ENCODE assay signal across 12 cellular contexts in genomic region chr3:113685956-113686721, GRCh38. TPM values are rescaled to one million over a fixed set of nuclear protein-coding genes. Genes with fewer than 3 reads are reported as not detected.
DNase-seq lines count a peak whose midpoint lies in the region; ATAC-seq and TF ChIP-seq lines count a peak whose summit lies in the region.
"Had no signal": no experiment of that assay in that cellular context is flagged by ENCODE, and none has a peak within 500 bp of the region (broad histone marks: within the 10 kb centered on the region; RNA-seq: fewer than 3 reads in every experiment).

No MANE protein-coding gene starts in this region.

- peaks cover 14% of the 10 kb centered on the region for H3K4me1 ChIP-seq in GM23338 (ENCODE audit: insufficient read depth)
- no peaks in the 10 kb centered on the region for H3K4me1 ChIP-seq in smooth muscle cell (ENCODE audit: low read depth)
- H3K4me1 ChIP-seq: foreskin keratinocyte had no signal

- intact Hi-C loops in left ventricle myocardium superior (cut with micrococcal nuclease) = no loop called here

- H3K27ac ChIP-seq in GM23338 (ENCODE audit: low read depth) = no peak overlapping the region
- H3K27ac ChIP-seq in smooth muscle cell (ENCODE audit: low read depth) = no peak overlapping the region
- H3K27ac ChIP-seq: foreskin keratinocyte had no signal

- peaks cover 20% of the 10 kb centered on the region for H3K4me1 Mint-ChIP-seq in GM23338
- H3K4me1 Mint-ChIP-seq in WTC11 = peaks cover 18% of the 10 kb centered on the region

- H3K4me3 Mint-ChIP-seq in GM23338 (no peak overlapping the region; the same call in 1 of the 3 replicates), WTC11 (no peak overlapping the region; the same call in 1 of the 2 replicates)

- H3K79me2 ChIP-seq in GM23338 (replicated peaks; ENCODE audit: insufficient read depth) (peaks cover 35% of the 10 kb centered on the region), smooth muscle cell (ENCODE audit: low read depth) (peaks cover 15% of the 10 kb centered on the region)

- peaks cover 3% of the 10 kb centered on the region; the same call in 2 of the 3 replicates for H3K9me3 Mint-ChIP-seq in GM23338
- H3K9me3 Mint-ChIP-seq in WTC11 = peaks cover 12% of the 10 kb centered on the region

- ATAC-seq in GM23338 = peak; percentile 85
- ATAC-seq in WTC11 = peak; percentile 86
- peak; percentile 74 for ATAC-seq in left ventricle myocardium superior
- no peak for ATAC-seq in GM19324 (IDR thresholded peaks at IDR 0.05; ENCODE audit: low FRiP score, unreplicated experiment)
- ATAC-seq in HG02981 (IDR thresholded peaks at IDR 0.05; ENCODE audit: unreplicated experiment) = no peak
- ATAC-seq in HG03378 (IDR thresholded peaks at IDR 0.05; ENCODE audit: unreplicated experiment) = no peak
- ATAC-seq: foreskin keratinocyte had no signal

- H2AFZ ChIP-seq in GM23338 = no peak overlapping the region
- no peak overlapping the region for H2AFZ ChIP-seq in smooth muscle cell (ENCODE audit: low read depth)

- no peaks in the 10 kb centered on the region for H3K9me3 ChIP-seq in smooth muscle cell (replicated peaks; ENCODE audit: low read depth)

- peak overlapping the region; percentile 71 for H3K27ac Mint-ChIP-seq in GM23338
- H3K27ac Mint-ChIP-seq in WTC11 = peak overlapping the region; percentile 72

- H3F3A ChIP-seq in GM23338 (replicated peaks; ENCODE audit: low read depth) (no peaks in the 10 kb centered on the region), smooth muscle cell (ENCODE audit: low read depth) (no peaks in the 10 kb centered on the region)

- CTCF ChIA-PET in WTC11 (lab: Charles Lee) = no interaction called here

- POLR2A ChIA-PET in WTC11 (lab: Charles Lee) = no interaction called here

- peaks cover 7% of the 10 kb centered on the region; the same call in 1 of the 2 replicates for H3K9me2 ChIP-seq in GM23338 (ENCODE audit: insufficient read depth)

- no peaks in the 10 kb centered on the region for H3K27me3 ChIP-seq in GM23338 (ENCODE audit: insufficient read depth)
- no peaks in the 10 kb centered on the region for H3K27me3 ChIP-seq in smooth muscle cell (ENCODE audit: low read depth)
- H3K27me3 ChIP-seq: foreskin keratinocyte had no signal

- TF ChIP-seq CTCF in GM23338 (conservative IDR thresholded peaks at IDR 0.05; ENCODE audit: low read depth in 2 of 2) (no peak), WTC11 (IDR thresholded peaks at IDR 0.05) (no peak), smooth muscle cell (IDR thresholded peaks at IDR 0.05; ENCODE audit: borderline replicate concordance, insufficient read depth, poor library complexity, severe bottlenecking) (no peak)

- H3K36me3 Mint-ChIP-seq in GM23338 (ENCODE audit: low read depth) (peaks cover 29% of the 10 kb centered on the region; the same call in 2 of the 3 replicates), WTC11 (peaks cover 20% of the 10 kb centered on the region)

- no peak overlapping the region for H3K4me3 ChIP-seq in GM23338
- no peak overlapping the region for H3K4me3 ChIP-seq in smooth muscle cell

- H3K4me2 ChIP-seq in GM23338 (peak overlapping the region; percentile 14; the same call in 1 of the 2 replicates), smooth muscle cell (peak overlapping the region; percentile 6)

- H4K20me1 ChIP-seq in GM23338 (replicated peaks; ENCODE audit: insufficient read depth) (no peaks in the 10 kb centered on the region), smooth muscle cell (ENCODE audit: low read depth) (peaks cover 7% of the 10 kb centered on the region)

- no peak overlapping the region for H3K9ac ChIP-seq in smooth muscle cell (ENCODE audit: low read depth)

- peak; percentile 64 for DNase-seq in GM23338 (ENCODE audit: low spot score)
- peak; percentile 23 for DNase-seq in WTC11 (ENCODE audit: low spot score)
- DNase-seq in left ventricle myocardium superior = no peak
- no peak for DNase-seq in smooth muscle cell (lab: John Stamatoyannopoulos, UW; ENCODE audit: unreplicated experiment)
- DNase-seq: anterior cingulate cortex; DMS79; NCI-H1048; stimulated activated CD4-positive, alpha-beta T cell treated with anti-CD3 and anti-CD28 coated beads, Interleukin-12 subunit alpha, Interleukin-12 subunit beta, amount 100 ng/mL, for 4 hours had no signal

- no peaks in the 10 kb centered on the region for H3K36me3 ChIP-seq in GM23338 (ENCODE audit: insufficient read depth)
- H3K36me3 ChIP-seq in smooth muscle cell (ENCODE audit: low read depth) = peaks cover 8% of the 10 kb centered on the region

- H3K27me3 Mint-ChIP-seq in GM23338 (ENCODE audit: insufficient read depth, low read depth, poor library complexity) (no peaks in the 10 kb centered on the region), WTC11 (ENCODE audit: low read depth) (no peaks in the 10 kb centered on the region)

- WGBS in smooth muscle cell (ENCODE audit: low lambda C conversion rate) = 43% methylated on average over 2 of the region's 2 CpGs

TF ChIP-seq in WTC11, 78 proteins besides CTCF, POLR2A, EP300 and RAD21:
- TF ChIP-seq GABPB1 (CRISPR knock-in tag; IDR thresholded peaks at IDR 0.05) = 0 out of 2 replicates have a peak, but pooled peaks have one; percentile 27
- no peak for TF ChIP-seq IRF2 (CRISPR knock-in tag; IDR thresholded peaks at IDR 0.05; ENCODE audit: borderline replicate concordance, low read depth)
- TF ChIP-seq ATF2 (CRISPR knock-in tag; IDR thresholded peaks at IDR 0.05; ENCODE audit: borderline replicate concordance, low read depth) = no peak
- no peak for TF ChIP-seq ZNF423 (CRISPR knock-in tag; IDR thresholded peaks at IDR 0.05)

RNA-seq across cellular contexts. Expression of gene USF3, which starts 10.3 kb away (rescaled TPM):
- total RNA-seq in GM23338 (2014; rRNA removed; shearing (Covaris generic)) = 22.0 and 23.5 TPM in 2 replicates
- polyA plus RNA-seq in GM23338 (2016; fragmentation: Nextera tagmentation; extraction: Ambion mirVana) = 10.1 and 11.7 TPM in 2 replicates
- total RNA-seq in WTC11 (2021) = 14.8 to 16.4 TPM (median 15.9 TPM) in 3 replicates
- 15.6 TPM for total RNA-seq in left ventricle myocardium superior
- total RNA-seq in smooth muscle cell = 12.3 and 14.7 TPM in 2 replicates
- polyA plus RNA-seq in smooth muscle cell = 2.9 and 3.9 TPM in 2 replicates

RNA-seq across cellular contexts. Expression of gene NAA50, which starts 59.9 kb away (rescaled TPM):
- 219 and 260 TPM in 2 replicates for total RNA-seq in GM23338 (2014; rRNA removed; shearing (Covaris generic))
- polyA plus RNA-seq in GM23338 (2016; fragmentation: Nextera tagmentation; extraction: Ambion mirVana) (78.7 and 103 TPM in 2 replicates), smooth muscle cell (50.3 and 52.8 TPM in 2 replicates)
- total RNA-seq in WTC11 (2021) (170 to 193 TPM (median 175 TPM) in 3 replicates), left ventricle myocardium superior (79.5 TPM), smooth muscle cell (82.0 and 97.8 TPM in 2 replicates)

Comparison
In these comparisons a context has a peak if more than half of its experiments do, and no peak if none do; other contexts are left out.
1. ATAC-seq: peak in GM23338 (single experiment), WTC11 (single experiment) and left ventricle myocardium superior (single experiment); none in GM19324 (single experiment), HG02981 (single experiment) and HG03378 (single experiment).
2. DNase-seq: peak in GM23338 (single experiment) and WTC11 (single experiment); none in left ventricle myocardium superior (single experiment) and smooth muscle cell (single experiment).